In genomic region chr20:42435230-42435629, GRCh38 we compare ENCODE assay signal across 12 cellular contexts.
A peak's percentile ranks its signal among the peaks of the same experiment; 100 is the strongest.
DNase-seq lines count a peak whose midpoint lies in the region; ATAC-seq and TF ChIP-seq lines count a peak whose summit lies in the region.
"Had no signal": no experiment of that assay in that cellular context is flagged by ENCODE, and none has a peak within 500 bp of the region (broad histone marks: within the 10 kb centered on the region; RNA-seq: fewer than 3 reads in every experiment).

No MANE protein-coding gene starts in this region.

- 81 to 90% (median 83%) methylated on average over 1 of the region's 1 CpG for WGBS in psoas muscle, 3 donors

- no peaks in the 10 kb centered on the region for H3K4me1 ChIP-seq in psoas muscle
- no peaks in the 10 kb centered on the region for H3K4me1 ChIP-seq in tibial artery
- H3K4me1 ChIP-seq: foreskin keratinocyte had no signal

- H3K27me3 ChIP-seq in psoas muscle (ENCODE audit: insufficient read depth in 3 of 3, low read length in 2 of 3) (no peaks in the 10 kb centered on the region), tibial artery (no peaks in the 10 kb centered on the region)
- H3K27me3 ChIP-seq: foreskin keratinocyte had no signal

- DNase-seq in RPMI8226 (peak; percentile 44), psoas muscle (no peak), NCI-H748 (lab: John Stamatoyannopoulos, UW; ENCODE audit: unreplicated experiment) (no peak), NCI-H69 (lab: John Stamatoyannopoulos, UW) (no peak), tibial artery (no peak)
- DNase-seq: dermis blood vessel endothelial cell, foreskin keratinocyte, HFFc6, left ventricle myocardium superior had no signal

- ATAC-seq in GM18909 (IDR thresholded peaks at IDR 0.05; ENCODE audit: poor library complexity, unreplicated experiment) = peak; percentile 89
- ATAC-seq in GM21619 (IDR thresholded peaks at IDR 0.05; ENCODE audit: unreplicated experiment) = peak; percentile 96
- ATAC-seq in HG03135 (IDR thresholded peaks at IDR 0.05; ENCODE audit: unreplicated experiment) = peak; percentile 89
- ATAC-seq in psoas muscle = no peak
- ATAC-seq: foreskin keratinocyte, left ventricle myocardium superior had no signal

- TF ChIP-seq CTCF in psoas muscle (IDR thresholded peaks at IDR 0.05) (no peak), tibial artery (IDR thresholded peaks at IDR 0.05) (no peak)

- H3K36me3 ChIP-seq in psoas muscle (ENCODE audit: insufficient read depth in 1 of 2, low read depth in 1 of 2) (no peaks in the 10 kb centered on the region), tibial artery (no peaks in the 10 kb centered on the region)

- intact Hi-C loops in psoas muscle (cut with DNase I) (no loop called here), tibial artery (cut with DNase I; ENCODE audit: low total_unique reads) (no loop called here)

- H3K27ac ChIP-seq in psoas muscle (no peak overlapping the region), tibial artery (no peak overlapping the region)
- H3K27ac ChIP-seq: foreskin keratinocyte had no signal

- H3K4me3 ChIP-seq in psoas muscle (no peak overlapping the region), tibial artery (no peak overlapping the region)

- no peaks in the 10 kb centered on the region for H3K9me3 ChIP-seq in psoas muscle
- H3K9me3 ChIP-seq in tibial artery = no peaks in the 10 kb centered on the region

Comparison
In these comparisons a context has a peak if more than half of its experiments do, and no peak if none do; other contexts are left out.
1. ATAC-seq: peak in GM18909 (single experiment), GM21619 (single experiment) and HG03135 (single experiment); none in psoas muscle (0 of 4).